8 cellular contexts compared by ENCODE assay signal in genomic region chr1:178093958-178094751, GRCh38. TPM values are rescaled to one million over a fixed set of nuclear protein-coding genes. Genes with fewer than 3 reads are reported as not detected.
DNase-seq lines count a peak whose midpoint lies in the region; TF ChIP-seq lines count a peak whose summit lies in the region.

Gene RASAL2 (plus strand): TSS chr1:178094104. CDS start chr1:178094493, 389 bp downstream.

- no peaks in the 10 kb centered on the region for H3K9me3 ChIP-seq in esophagus muscularis mucosa
- H3K9me3 ChIP-seq in mononuclear cell (ENCODE audit: low read depth, low read length) = no peaks in the 10 kb centered on the region
- H3K9me3 ChIP-seq in tibial nerve = no peaks in the 10 kb centered on the region

- H3K4me3 Mint-ChIP-seq in activated naive CD4-positive, alpha-beta T cell treated with anti-CD3 and anti-CD28 coated beads for 36 hours = peak within 1 kb of the TSS; percentile 62

- H3K27me3 Mint-ChIP-seq in activated naive CD4-positive, alpha-beta T cell treated with anti-CD3 and anti-CD28 coated beads for 36 hours (ENCODE audit: low read depth) = peaks cover 70% of the 10 kb centered on the region

- TF ChIP-seq CTCF in VCaP (conservative IDR thresholded peaks at IDR 0.05) (peak; percentile 51), esophagus muscularis mucosa (IDR thresholded peaks at IDR 0.05) (peak; percentile 6 to 45 (median 18)), tibial nerve (IDR thresholded peaks at IDR 0.05) (peak in 4 of 5 experiments; percentile 3 to 19 (median 10))

- CTCF ChIA-PET in activated naive CD4-positive, alpha-beta T cell treated with anti-CD3 and anti-CD28 coated beads for 36 hours (lab: Charles Lee) = no interaction called here

- H3K36me3 ChIP-seq in H7 (replicated peaks; ENCODE audit: control insufficient read depth, insufficient read depth, low read length) (no peaks in the 10 kb centered on the region), esophagus muscularis mucosa (no peaks in the 10 kb centered on the region), tibial nerve (no peaks in the 10 kb centered on the region)

- DNase-seq in activated naive CD4-positive, alpha-beta T cell treated with anti-CD3 and anti-CD28 coated beads for 36 hours = peak; percentile 4
- DNase-seq in activated naive CD4-positive, alpha-beta T cell (lab: John Stamatoyannopoulos, UW) = no peak
- peak; percentile 95 for DNase-seq in H7
- peak; percentile 57 for DNase-seq in LoVo (ENCODE audit: low spot score)
- DNase-seq in esophagus muscularis mucosa (ENCODE audit: extremely low spot score) = peak; percentile 92
- peak; percentile 18 to 33 for DNase-seq in tibial nerve (ENCODE audit: low spot score in 2 of 2)

- H3K27me3 ChIP-seq in H7 (ENCODE audit: control insufficient read depth, insufficient read depth, low read length) = no peaks in the 10 kb centered on the region
- no peaks in the 10 kb centered on the region for H3K27me3 ChIP-seq in esophagus muscularis mucosa
- peaks cover 37% of the 10 kb centered on the region for H3K27me3 ChIP-seq in mononuclear cell (ENCODE audit: insufficient read depth, low read length)
- H3K27me3 ChIP-seq in tibial nerve = no peaks in the 10 kb centered on the region

- 0% methylated on average over 25 of the region's 81 CpGs for WGBS in esophagus muscularis mucosa
- WGBS in tibial nerve, 2 donors = 0 to 1% methylated on average over 8 to 75 of the region's 81 CpGs

- H3K4me3 ChIP-seq in H7 (ENCODE audit: insufficient read depth, low read depth, low read length) (peak within 1 kb of the TSS; percentile 93), esophagus muscularis mucosa (peak within 1 kb of the TSS; percentile 79 to 92 (median 84)), mononuclear cell (ENCODE audit: low read length) (peak within 1 kb of the TSS; percentile 42), tibial nerve (peak within 1 kb of the TSS; percentile 56 to 97 (median 86))

- peak within 1 kb of the TSS; percentile 92 for H3K27ac ChIP-seq in VCaP
- H3K27ac ChIP-seq in esophagus muscularis mucosa (replicated peaks in 1 of 4) = peak within 1 kb of the TSS; percentile 84 to 94 (median 90)
- H3K27ac ChIP-seq in tibial nerve = peak within 1 kb of the TSS; percentile 35 to 94 (median 89)

- peaks cover 2% of the 10 kb centered on the region for H3K36me3 Mint-ChIP-seq in activated naive CD4-positive, alpha-beta T cell treated with anti-CD3 and anti-CD28 coated beads for 36 hours (ENCODE audit: low read depth)

- TF ChIP-seq EP300 in esophagus muscularis mucosa (IDR thresholded peaks at IDR 0.05) (no peak), tibial nerve (IDR thresholded peaks at IDR 0.05) (peak in 1 of 2 donors; percentile 13)

- intact Hi-C loops in activated naive CD4-positive, alpha-beta T cell treated with anti-CD3 and anti-CD28 coated beads for 36 hours (cut with micrococcal nuclease) = no loop called here
- intact Hi-C loops in esophagus muscularis mucosa (cut with DNase I) = loop anchor here (2.0 to 10.0 kb wide), 2 partner anchors 63 to 191 kb away; no protein-coding TSS in a partner anchor

- H3K27ac Mint-ChIP-seq in activated naive CD4-positive, alpha-beta T cell treated with anti-CD3 and anti-CD28 coated beads for 36 hours = no peak within 1 kb of the TSS

- H3K9me3 Mint-ChIP-seq in activated naive CD4-positive, alpha-beta T cell treated with anti-CD3 and anti-CD28 coated beads for 36 hours = peaks cover 5% of the 10 kb centered on the region

- peaks cover 16 to 41% (median 30%) of the 10 kb centered on the region in 4 donors for H3K4me1 ChIP-seq in esophagus muscularis mucosa
- H3K4me1 ChIP-seq in mononuclear cell (ENCODE audit: insufficient read depth, low read length) = peaks cover 20% of the 10 kb centered on the region
- peaks cover 0 to 46% (median 2%) of the 10 kb centered on the region in 4 donors for H3K4me1 ChIP-seq in tibial nerve

- TF ChIP-seq POLR2A in esophagus muscularis mucosa (IDR thresholded peaks at IDR 0.05; ENCODE audit: low read depth) = no peak
- TF ChIP-seq POLR2A in tibial nerve (IDR thresholded peaks at IDR 0.05) = no peak

- peaks cover 12% of the 10 kb centered on the region for H3K4me1 Mint-ChIP-seq in activated naive CD4-positive, alpha-beta T cell treated with anti-CD3 and anti-CD28 coated beads for 36 hours (ENCODE audit: low read depth)

RNA-seq across cellular contexts. Expression of gene RASAL2, which starts in this region (rescaled TPM):
- total RNA-seq in activated naive CD4-positive, alpha-beta T cell treated with anti-CD3 and anti-CD28 coated beads for 36 hours = not detected
- total RNA-seq in H7 (2014; rRNA removed; shearing (Covaris generic)) = 25.7 and 33.3 TPM in 2 replicates
- total RNA-seq in esophagus muscularis mucosa = 10 to 100 TPM; 11.6 to 30.0 (median 22.3) TPM
- total RNA-seq in mononuclear cell = 0.84 TPM
- 10 to 100 TPM; 40.5 to 44.8 (median 43.0) TPM for total RNA-seq in tibial nerve

Comparison
In these comparisons a context has a peak if more than half of its experiments do, and no peak if none do; other contexts are left out.
1. Peak in DNase-seq in activated naive CD4-positive, alpha-beta T cell treated with anti-CD3 and anti-CD28 coated beads for 36 hours; RNA of the gene not detected or under 1 TPM.
2. DNase-seq: peak in H7 (single experiment), LoVo (single experiment), esophagus muscularis mucosa (single experiment) and tibial nerve (2 of 2); none in activated naive CD4-positive, alpha-beta T cell (0 of 4).
3. H3K4me3 ChIP-seq: peak in every context shown above with its lines; median percentile 93 in H7; 86 in tibial nerve; 84 in esophagus muscularis mucosa; 42 in mononuclear cell.
4. Peak in every context shown above with its lines, with median percentiles within 50 percentile points of each other: H3K27ac ChIP-seq and CTCF ChIP-seq.